In genomic region chr10:67883710-67884312, GRCh38 we compare ENCODE assay signal across 8 cellular contexts. TPM values are rescaled to one million over a fixed set of nuclear protein-coding genes. Genes with fewer than 3 reads are reported as not detected.
A peak's percentile ranks its signal among the peaks of the same experiment; 100 is the strongest.
DNase-seq lines count a peak whose midpoint lies in the region; ATAC-seq and TF ChIP-seq lines count a peak whose summit lies in the region.

No MANE protein-coding gene starts in this region.

- intact Hi-C loops in activated naive CD4-positive, alpha-beta T cell treated with anti-CD3 and anti-CD28 coated beads for 36 hours (cut with micrococcal nuclease), result loop anchor here (1.0 to 10.0 kb wide), 5 partner anchors 35 to 1021 kb away; partner anchors contain the start of genes CCAR1, DDX50 and HERC4
- intact Hi-C loops in ascending aorta (cut with DNase I) (loop anchor here (1.0 to 10.0 kb wide), 7 partner anchors 35 to 641 kb away; partner anchors contain the start of genes HERC4, HNRNPH3, PBLD and RUFY2), testis (cut with DNase I; ENCODE audit: low total_unique reads) (no loop called here)

- H3K27me3 ChIP-seq in ascending aorta (no peaks in the 10 kb centered on the region), kidney epithelial cell (ENCODE audit: control insufficient read depth, insufficient read depth, low read length) (no peaks in the 10 kb centered on the region), testis (no peaks in the 10 kb centered on the region)

- DNase-seq in activated naive CD4-positive, alpha-beta T cell treated with anti-CD3 and anti-CD28 coated beads for 36 hours, result no peak
- no peak for DNase-seq in activated naive CD4-positive, alpha-beta T cell (lab: John Stamatoyannopoulos, UW)
- no peak for DNase-seq in ascending aorta (ENCODE audit: low spot score in 2 of 2)
- no peak for DNase-seq in kidney epithelial cell (ENCODE audit: low read depth)
- no peak for DNase-seq in testis
- DNase-seq in GDM1 (lab: John Stamatoyannopoulos, UW), result no peak

- H3K4me1 ChIP-seq in ascending aorta (peaks cover 0 to 14% of the 10 kb centered on the region in 2 donors), testis (peaks cover 12% of the 10 kb centered on the region)

- peaks cover 14% of the 10 kb centered on the region for H3K36me3 Mint-ChIP-seq in activated naive CD4-positive, alpha-beta T cell treated with anti-CD3 and anti-CD28 coated beads for 36 hours (ENCODE audit: low read depth)

- peaks cover 10 to 17% of the 10 kb centered on the region in 2 donors for H3K36me3 ChIP-seq in ascending aorta
- H3K36me3 ChIP-seq in kidney epithelial cell (ENCODE audit: control insufficient read depth, insufficient read depth, low read length), result peaks cover 1% of the 10 kb centered on the region
- H3K36me3 ChIP-seq in testis (ENCODE audit: low read depth, missing control alignments), result no peaks in the 10 kb centered on the region

- CTCF ChIA-PET in activated naive CD4-positive, alpha-beta T cell treated with anti-CD3 and anti-CD28 coated beads for 36 hours (lab: Charles Lee), result interaction anchor here (0.6 to 4.7 kb wide), 7 partner anchors 12 to 272 kb away, joined by 3 to 31 read pairs (median 3); no protein-coding TSS in a partner anchor

- H3K27ac Mint-ChIP-seq in activated naive CD4-positive, alpha-beta T cell treated with anti-CD3 and anti-CD28 coated beads for 36 hours, result peak overlapping the region; percentile 82

- TF ChIP-seq POLR2A in testis (IDR thresholded peaks at IDR 0.05), result no peak

- TF ChIP-seq CTCF in ascending aorta (IDR thresholded peaks at IDR 0.05) (no peak), kidney epithelial cell (IDR thresholded peaks at IDR 0.05; ENCODE audit: insufficient read depth, low read length, poor library complexity, severe bottlenecking) (no peak), testis (IDR thresholded peaks at IDR 0.05) (no peak)

- no peaks in the 10 kb centered on the region for H3K9me3 Mint-ChIP-seq in activated naive CD4-positive, alpha-beta T cell treated with anti-CD3 and anti-CD28 coated beads for 36 hours

- 11 to 12% methylated on average over 13 of the region's 13 CpGs for WGBS in testis, 2 donors

- peak overlapping the region; percentile 91 to 94 for H3K27ac ChIP-seq in ascending aorta
- H3K27ac ChIP-seq in testis, result peak overlapping the region; percentile 88 to 99

- peaks cover 23% of the 10 kb centered on the region for H3K4me1 Mint-ChIP-seq in activated naive CD4-positive, alpha-beta T cell treated with anti-CD3 and anti-CD28 coated beads for 36 hours (ENCODE audit: low read depth)

- H3K4me3 ChIP-seq in ascending aorta, result peak overlapping the region; percentile 82 to 85
- peak overlapping the region; percentile 90 for H3K4me3 ChIP-seq in kidney epithelial cell (ENCODE audit: low read depth, low read length)
- H3K4me3 ChIP-seq in testis, result peak overlapping the region; percentile 71 to 93

- H3K27me3 Mint-ChIP-seq in activated naive CD4-positive, alpha-beta T cell treated with anti-CD3 and anti-CD28 coated beads for 36 hours (ENCODE audit: low read depth), result no peaks in the 10 kb centered on the region

- H3K9me3 ChIP-seq in ascending aorta, result no peaks in the 10 kb centered on the region
- no peaks in the 10 kb centered on the region for H3K9me3 ChIP-seq in testis

- ATAC-seq in HG02588 (IDR thresholded peaks at IDR 0.05; ENCODE audit: unreplicated experiment) (no peak), HG03280 (IDR thresholded peaks at IDR 0.05; ENCODE audit: unreplicated experiment) (no peak)

- H3K4me3 Mint-ChIP-seq in activated naive CD4-positive, alpha-beta T cell treated with anti-CD3 and anti-CD28 coated beads for 36 hours, result peak overlapping the region; percentile 90

RNA-seq across cellular contexts. Expression of gene SIRT1, which starts 0.6 kb away (rescaled TPM):
- 10 to 100 TPM; 18.7 to 18.8 TPM for total RNA-seq in activated naive CD4-positive, alpha-beta T cell treated with anti-CD3 and anti-CD28 coated beads for 36 hours
- total RNA-seq in ascending aorta (7.6 TPM), kidney epithelial cell (20.5 and 22.4 TPM in 2 replicates), testis (10 to 100 TPM; 50.9 to 55.5 TPM)
- polyA plus RNA-seq in testis (ENCODE audit: insufficient read depth, low read depth, low replicate concordance), result 50.1 TPM

RNA-seq across cellular contexts. Expression of gene DNAJC12, which starts 45.8 kb away (rescaled TPM):
- 10 to 100 TPM; 13.2 to 13.9 TPM for total RNA-seq in activated naive CD4-positive, alpha-beta T cell treated with anti-CD3 and anti-CD28 coated beads for 36 hours
- total RNA-seq in ascending aorta (3.2 TPM), kidney epithelial cell (3.0 and 3.1 TPM in 2 replicates), testis (10 to 100 TPM; 22.5 to 23.3 TPM)
- 16.0 TPM for polyA plus RNA-seq in testis (ENCODE audit: insufficient read depth, low read depth, low replicate concordance)
